8 cellular contexts compared by ENCODE assay signal in the genomic region with DNA sequence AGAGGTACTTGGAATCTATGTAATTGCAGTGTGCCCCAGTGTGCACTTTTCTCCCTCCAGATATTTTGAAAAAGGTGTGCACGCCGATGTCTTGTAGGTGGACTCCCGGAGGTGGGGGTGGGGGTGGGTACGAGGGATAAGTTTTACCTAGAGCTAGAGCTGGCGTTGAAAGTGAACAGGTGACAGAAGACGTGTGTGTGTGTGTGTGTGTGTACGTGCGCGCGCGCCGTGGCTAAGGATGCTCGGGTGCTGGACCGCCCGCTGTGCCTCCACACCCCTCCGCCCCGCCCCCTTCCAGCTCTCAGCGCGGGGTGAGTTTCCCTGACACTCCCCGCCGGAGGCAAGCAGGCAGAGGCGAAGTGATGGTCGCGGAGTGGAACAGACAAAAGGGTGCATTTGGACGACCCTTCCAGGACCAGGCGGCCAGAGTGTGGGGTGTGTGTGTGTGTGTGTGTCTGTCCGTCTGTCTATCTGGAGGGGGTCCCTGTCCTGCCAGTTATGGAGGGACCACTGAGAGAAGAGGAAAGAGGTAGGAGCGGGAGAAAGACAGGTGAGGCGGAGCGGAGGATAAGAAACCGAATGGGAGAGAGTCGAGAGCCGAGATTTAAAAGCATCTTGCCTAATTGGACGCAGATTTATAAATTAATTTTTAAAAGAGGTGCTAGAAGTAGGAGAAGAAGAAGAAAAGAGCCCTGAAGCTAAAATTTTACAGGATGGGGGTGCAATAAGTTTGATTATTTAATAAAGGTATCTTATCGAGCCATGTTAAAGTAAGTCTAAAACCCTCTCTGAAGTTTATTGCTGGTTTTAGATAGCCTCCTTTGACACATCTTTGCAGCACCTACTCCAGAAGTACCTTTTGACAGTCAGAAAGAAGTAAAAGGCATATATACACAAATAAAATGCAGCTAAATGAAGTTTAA.
DNase-seq lines count a peak whose midpoint lies in the region; ATAC-seq, FAIRE-seq and TF ChIP-seq lines count a peak whose summit lies in the region.
"Had no signal": no experiment of that assay in that cellular context is flagged by ENCODE, and none has a peak within 500 bp of the region (broad histone marks: within the 10 kb centered on the region; RNA-seq: fewer than 3 reads in every experiment).

No MANE protein-coding gene starts in this region.

- H3K9ac ChIP-seq in HUES64 (ENCODE audit: low read depth, low read length) (no peak overlapping the region), kidney (ENCODE audit: low read length in 2 of 2) (no peak overlapping the region)

- H3K36me3 ChIP-seq in HUES64 (ENCODE audit: insufficient read depth, low read length): no peaks in the 10 kb centered on the region
- no peaks in the 10 kb centered on the region for H3K36me3 ChIP-seq in brain microvascular endothelial cell (replicated peaks)
- H3K36me3 ChIP-seq in kidney (ENCODE audit: control insufficient read depth in 1 of 2, insufficient read depth in 2 of 2, low read length in 2 of 2): no peaks in the 10 kb centered on the region

- TF ChIP-seq CTCF in brain microvascular endothelial cell (IDR thresholded peaks at IDR 0.05; ENCODE audit: low read depth, low read length, missing control alignments): no peak
- no peak for TF ChIP-seq CTCF in kidney (IDR thresholded peaks at IDR 0.05; ENCODE audit: borderline replicate concordance, extremely low read depth, insufficient read depth)

- H3K4me1 ChIP-seq in HUES64 (ENCODE audit: insufficient read depth, low read length) (no peaks in the 10 kb centered on the region), kidney (ENCODE audit: control insufficient read depth in 1 of 2, insufficient read depth in 1 of 2, low read depth in 1 of 2, low read length in 2 of 2) (peaks cover 0 to 8% of the 10 kb centered on the region in 2 donors)

- intact Hi-C loops in kidney (cut with DNase I): no loop called here

- DNase-seq in brain microvascular endothelial cell (no peak), kidney (peak; percentile 69), NCI-H1930 (lab: John Stamatoyannopoulos, UW) (no peak), OCI-M1 (lab: John Stamatoyannopoulos, UW) (no peak)
- DNase-seq: activated gamma-delta T cell had no signal

- H3K27ac ChIP-seq in HUES64 (ENCODE audit: low read depth, low read length) (no peak overlapping the region), brain microvascular endothelial cell (no peak overlapping the region), kidney (ENCODE audit: low read depth in 2 of 2, low read length in 2 of 2) (no peak overlapping the region), skin epidermis (no peak overlapping the region)

- H3K4me3 ChIP-seq in HUES64 (ENCODE audit: low read length): peak overlapping the region; percentile 52
- H3K4me3 ChIP-seq in brain microvascular endothelial cell (ENCODE audit: low read depth, low read length): peak overlapping the region; percentile 50
- H3K4me3 ChIP-seq in kidney (ENCODE audit: low read length in 2 of 2): peak overlapping the region; percentile 44 to 53
- H3K4me3 ChIP-seq in skin epidermis: peak overlapping the region in 4 of 7 experiments; percentile 17 to 43 (median 35)

- H3K9me3 ChIP-seq in HUES64 (ENCODE audit: insufficient read depth, low read depth, low read length) (no peaks in the 10 kb centered on the region), kidney (ENCODE audit: control insufficient read depth in 1 of 2, low read length in 2 of 2) (no peaks in the 10 kb centered on the region)

- ATAC-seq in HG02610 (IDR thresholded peaks at IDR 0.05; ENCODE audit: unreplicated experiment): no peak

- 13% methylated on average over 34 of the region's 35 CpGs for WGBS in HUES64

- H3K27me3 ChIP-seq in HUES64 (ENCODE audit: insufficient read depth, low read length): peaks cover 75% of the 10 kb centered on the region
- peaks cover 8% of the 10 kb centered on the region for H3K27me3 ChIP-seq in brain microvascular endothelial cell (replicated peaks)

- no peak for FAIRE-seq in kidney (lab: Jason Lieb, UNC)

- in situ Hi-C loops in brain microvascular endothelial cell (cut with HindIII; ENCODE audit: low pct_ligation_motif_present, low sequenced_read_pairs): no loop called here
